Comparison of ENCODE assay signal across 29 cellular contexts in genomic region chr9:127033059-127033458, GRCh38.
"Had no signal": no experiment of that assay in that cellular context is flagged by ENCODE, and none has a peak within 500 bp of the region (broad histone marks: within the 10 kb centered on the region; RNA-seq: fewer than 3 reads in every experiment).

No MANE protein-coding gene starts in this region.

- ATAC-seq: activated naive CD4-positive, alpha-beta T cell treated with anti-CD3 and anti-CD28 coated beads, Interleukin-2, amount 50 U/mL, for 72 hours; activated T-cell treated with anti-CD3 and anti-CD28 coated beads, Interleukin-2, amount 50 U/mL, for 72 hours; effector memory CD8-positive, alpha-beta T cell; T-helper 17 cell; WTC11 had no signal

- H3K27ac Mint-ChIP-seq: activated CD4-positive, alpha-beta memory T cell treated with anti-CD3 and anti-CD28 coated beads, Interleukin-2, amount 10 ng/mL, durations not matched to agents 7 days and 5 days; activated CD4-positive, alpha-beta T cell treated with anti-CD3 and anti-CD28 coated beads, Interleukin-2, amount 10 ng/mL, durations not matched to agents 7 days and 5 days; activated naive CD4-positive, alpha-beta T cell treated with anti-CD3 and anti-CD28 coated beads, Interleukin-2, amount 10 ng/mL, durations not matched to agents 7 days and 5 days; activated naive CD4-positive, alpha-beta T cell treated with anti-CD3 and anti-CD28 coated beads, Interleukin-2, amount 50 U/mL, for 72 hours; activated naive CD8-positive, alpha-beta T cell treated with anti-CD3 and anti-CD28 coated beads, Interleukin-2, amount 10 ng/mL, durations not matched to agents 7 days and 5 days; activated T-cell treated with anti-CD3 and anti-CD28 coated beads, Interleukin-2, amount 50 U/mL, for 24 hours; activated T-cell treated with anti-CD3 and anti-CD28 coated beads, Interleukin-2, amount 50 U/mL, for 72 hours; effector memory CD8-positive, alpha-beta T cell; T-helper 17 cell; WTC11 had no signal

- H3K4me3 Mint-ChIP-seq: activated CD4-positive, alpha-beta memory T cell treated with anti-CD3 and anti-CD28 coated beads, Interleukin-2, amount 10 ng/mL, durations not matched to agents 7 days and 5 days; activated CD4-positive, alpha-beta T cell treated with anti-CD3 and anti-CD28 coated beads, Interleukin-2, amount 10 ng/mL, durations not matched to agents 7 days and 5 days; activated naive CD4-positive, alpha-beta T cell treated with anti-CD3 and anti-CD28 coated beads, Interleukin-2, amount 10 ng/mL, durations not matched to agents 7 days and 5 days; activated naive CD8-positive, alpha-beta T cell treated with anti-CD3 and anti-CD28 coated beads, Interleukin-2, amount 10 ng/mL, durations not matched to agents 7 days and 5 days; activated T-cell treated with anti-CD3 and anti-CD28 coated beads, Interleukin-2, amount 50 U/mL, for 24 hours; activated T-cell treated with anti-CD3 and anti-CD28 coated beads, Interleukin-2, amount 50 U/mL, for 72 hours; brain; effector memory CD8-positive, alpha-beta T cell; T-helper 17 cell; WTC11 had no signal

- H3K27me3 Mint-ChIP-seq: activated CD4-positive, alpha-beta memory T cell treated with anti-CD3 and anti-CD28 coated beads, Interleukin-2, amount 10 ng/mL, durations not matched to agents 7 days and 5 days; activated T-cell treated with anti-CD3 and anti-CD28 coated beads, Interleukin-2, amount 50 U/mL, for 24 hours; brain; effector memory CD8-positive, alpha-beta T cell; T-helper 17 cell had no signal

- H3K36me3 ChIP-seq: ascending aorta, esophagus squamous epithelium had no signal

- DNase-seq: activated CD4-positive, alpha-beta memory T cell treated with anti-CD3 and anti-CD28 coated beads, Interleukin-2, amount 10 ng/mL, durations not matched to agents 7 days and 5 days; activated CD4-positive, alpha-beta T cell treated with anti-CD3 and anti-CD28 coated beads for 1 hour; activated CD4-positive, alpha-beta T cell treated with anti-CD3 and anti-CD28 coated beads for 4 hours; activated CD4-positive, alpha-beta T cell treated with anti-CD3 and anti-CD28 coated beads, Interleukin-2, amount 10 ng/mL, durations not matched to agents 7 days and 5 days; activated CD4-positive, alpha-beta T cell treated with anti-CD3 and anti-CD28 coated beads, Interleukin-2, amount 50 U/mL, for 4 hours; activated CD8-positive, alpha-beta memory T cell treated with anti-CD3 and anti-CD28 coated beads, Interleukin-2, amount 50 U/mL, for 48 hours; activated gamma-delta T cell; activated naive CD4-positive, alpha-beta T cell; activated naive CD4-positive, alpha-beta T cell treated with anti-CD3 and anti-CD28 coated beads, Interleukin-2, amount 10 ng/mL, durations not matched to agents 7 days and 5 days; activated naive CD8-positive, alpha-beta T cell treated with anti-CD3 and anti-CD28 coated beads, Interleukin-2, amount 10 ng/mL, durations not matched to agents 7 days and 5 days; activated T-cell treated with anti-CD3 and anti-CD28 coated beads for 4 hours; activated T-cell treated with anti-CD3 and anti-CD28 coated beads, Interleukin-2, amount 50 U/mL, for 24 hours; activated T-cell treated with anti-CD3 and anti-CD28 coated beads, Interleukin-2, amount 50 U/mL, for 72 hours; caudate nucleus; cortex of kidney; dermis blood vessel endothelial cell; effector CD4-positive, alpha-beta T cell; effector memory CD8-positive, alpha-beta T cell; esophagus squamous epithelium; foreskin melanocyte; head of caudate nucleus; T-helper 1 cell; T-helper 17 cell had no signal

- H3K36me3 Mint-ChIP-seq: activated naive CD4-positive, alpha-beta T cell treated with anti-CD3 and anti-CD28 coated beads, Interleukin-2, amount 10 ng/mL, durations not matched to agents 7 days and 5 days; activated naive CD4-positive, alpha-beta T cell treated with anti-CD3 and anti-CD28 coated beads, Interleukin-2, amount 50 U/mL, for 72 hours; activated naive CD8-positive, alpha-beta T cell treated with anti-CD3 and anti-CD28 coated beads, Interleukin-2, amount 10 ng/mL, durations not matched to agents 7 days and 5 days; WTC11 had no signal

- H3K9me3 ChIP-seq: ascending aorta, esophagus squamous epithelium had no signal

- H3K27me3 ChIP-seq: ascending aorta, esophagus squamous epithelium had no signal

- H3K4me1 Mint-ChIP-seq: activated CD4-positive, alpha-beta memory T cell treated with anti-CD3 and anti-CD28 coated beads, Interleukin-2, amount 10 ng/mL, durations not matched to agents 7 days and 5 days; activated CD4-positive, alpha-beta T cell treated with anti-CD3 and anti-CD28 coated beads, Interleukin-2, amount 10 ng/mL, durations not matched to agents 7 days and 5 days; activated naive CD4-positive, alpha-beta T cell treated with anti-CD3 and anti-CD28 coated beads, Interleukin-2, amount 10 ng/mL, durations not matched to agents 7 days and 5 days; activated naive CD8-positive, alpha-beta T cell treated with anti-CD3 and anti-CD28 coated beads, Interleukin-2, amount 10 ng/mL, durations not matched to agents 7 days and 5 days; WTC11 had no signal

- H3K9me3 Mint-ChIP-seq: activated CD4-positive, alpha-beta memory T cell treated with anti-CD3 and anti-CD28 coated beads, Interleukin-2, amount 10 ng/mL, durations not matched to agents 7 days and 5 days; activated CD4-positive, alpha-beta T cell treated with anti-CD3 and anti-CD28 coated beads, Interleukin-2, amount 10 ng/mL, durations not matched to agents 7 days and 5 days; activated naive CD4-positive, alpha-beta T cell treated with anti-CD3 and anti-CD28 coated beads, Interleukin-2, amount 10 ng/mL, durations not matched to agents 7 days and 5 days; activated naive CD4-positive, alpha-beta T cell treated with anti-CD3 and anti-CD28 coated beads, Interleukin-2, amount 50 U/mL, for 72 hours; activated naive CD8-positive, alpha-beta T cell treated with anti-CD3 and anti-CD28 coated beads, Interleukin-2, amount 10 ng/mL, durations not matched to agents 7 days and 5 days; activated T-cell treated with anti-CD3 and anti-CD28 coated beads, Interleukin-2, amount 50 U/mL, for 24 hours; activated T-cell treated with anti-CD3 and anti-CD28 coated beads, Interleukin-2, amount 50 U/mL, for 72 hours; brain; effector memory CD8-positive, alpha-beta T cell; WTC11 had no signal

- H3K27ac ChIP-seq: ascending aorta, epithelial cell of prostate, esophagus squamous epithelium, VCaP had no signal

- H3K4me3 ChIP-seq: ascending aorta, esophagus squamous epithelium had no signal
